Comparison of ENCODE assay signal across 22 cellular contexts in genomic region chr4:4770610-4771009, GRCh38.
"Had no signal": no experiment of that assay in that cellular context is flagged by ENCODE, and none has a peak within 500 bp of the region (broad histone marks: within the 10 kb centered on the region; RNA-seq: fewer than 3 reads in every experiment).

No MANE protein-coding gene starts in this region.

- H3K4me3 ChIP-seq: MG63, SJSA1, SK-N-MC had no signal

- H3K4me1 ChIP-seq: SJSA1 had no signal

- H3K27ac ChIP-seq: SJSA1, SK-N-MC had no signal

- FAIRE-seq: RCC 7860 had no signal

- H3K27me3 ChIP-seq: MG63, SJSA1 had no signal

- DNase-seq: Karpas-422, KG1, MG63, NCI-H1092, NCI-H1105 treated with DMSO at 0.1 percent for 48 hours, NCI-H1436, NCI-H187, NCI-H2029, NCI-H2081 treated with DMSO at 0.1 percent for 48 hours, NCI-H2171, NCI-H226, NCI-H446, NCI-H510A, NCI-H524 treated with DMSO at 0.1 percent for 48 hours, NCI-H69, NCI-H774, Right ventricle myocardium superior, RPMI8226, SIG-M5 had no signal

- H3K9me3 ChIP-seq: MG63, SJSA1 had no signal

- H3K36me3 ChIP-seq: MG63, SJSA1 had no signal
